ENCODE assay signal across 14 cellular contexts in genomic region chr6:6993503-6994237, GRCh38.
DNase-seq lines count a peak whose midpoint lies in the region; ATAC-seq and TF ChIP-seq lines count a peak whose summit lies in the region.
"Had no signal": no experiment of that assay in that cellular context is flagged by ENCODE, and none has a peak within 500 bp of the region (broad histone marks: within the 10 kb centered on the region; RNA-seq: fewer than 3 reads in every experiment).

No MANE protein-coding gene starts in this region.

- H2BK120ac ChIP-seq in mesenchymal stem cell (ENCODE audit: low read depth, low read length) = no peak overlapping the region

- no peak for ATAC-seq in activated CD8-positive, alpha-beta T cell treated with anti-CD3 and anti-CD28 coated beads, Interleukin-2, amount 10 ng/mL, durations not matched to agents 7 days and 5 days
- ATAC-seq: CD8-positive, alpha-beta T cell had no signal

- no peak overlapping the region for H3K23ac ChIP-seq in mesenchymal stem cell (ENCODE audit: low read length in 2 of 2)

- no peak overlapping the region for H3K9ac ChIP-seq in mesenchymal stem cell (ENCODE audit: low read length)
- H3K9ac ChIP-seq: GM23248 had no signal

- 63 to 77% methylated on average over 4 of the region's 4 CpGs for WGBS in esophagus squamous epithelium, 2 donors
- no CpG with 5 or more reads among the region's 4 CpGs for WGBS in mesenchymal stem cell

- no peak overlapping the region for H4K8ac ChIP-seq in mesenchymal stem cell (ENCODE audit: low read length)

- intact Hi-C loops in esophagus squamous epithelium (cut with DNase I) = no loop called here

- H3K36me3 ChIP-seq in esophagus squamous epithelium = no peaks in the 10 kb centered on the region
- no peaks in the 10 kb centered on the region for H3K36me3 ChIP-seq in mesenchymal stem cell (ENCODE audit: control insufficient read depth in 1 of 2, insufficient read depth in 2 of 2, low read depth in 1 of 2, low read length in 2 of 2)

- H3K27ac Mint-ChIP-seq in type B pancreatic cell = peak overlapping the region; percentile 26
- H3K27ac Mint-ChIP-seq in activated CD8-positive, alpha-beta T cell treated with anti-CD3 and anti-CD28 coated beads, Interleukin-2, amount 10 ng/mL, durations not matched to agents 7 days and 5 days = no peak overlapping the region
- H3K27ac Mint-ChIP-seq: CD8-positive, alpha-beta T cell; IgD-negative memory B cell had no signal

- H2BK12ac ChIP-seq in mesenchymal stem cell (ENCODE audit: low read length in 2 of 2) = no peak overlapping the region

- TF ChIP-seq CTCF in esophagus squamous epithelium (IDR thresholded peaks at IDR 0.05) = no peak
- no peak for TF ChIP-seq CTCF in type B pancreatic cell (conservative IDR thresholded peaks at IDR 0.05)

- H3K4me3 ChIP-seq in esophagus squamous epithelium = no peak overlapping the region
- H3K4me3 ChIP-seq in mesenchymal stem cell (ENCODE audit: insufficient read depth in 1 of 2, low read depth in 1 of 2, low read length in 2 of 2) = no peak overlapping the region
- H3K4me3 ChIP-seq: GM23248 had no signal

- no peak overlapping the region for H3K4ac ChIP-seq in mesenchymal stem cell (ENCODE audit: low read depth in 1 of 2, low read length in 2 of 2)

- H2AK5ac ChIP-seq in mesenchymal stem cell (ENCODE audit: low read length, severe bottlenecking) = no peak overlapping the region

- no peak overlapping the region for H2BK5ac ChIP-seq in mesenchymal stem cell (ENCODE audit: low read depth, low read length, poor library complexity, severe bottlenecking)

- no peak overlapping the region for H3K14ac ChIP-seq in mesenchymal stem cell (ENCODE audit: low read length in 2 of 2)

- no peak overlapping the region for H2BK15ac ChIP-seq in mesenchymal stem cell (ENCODE audit: low read depth, poor library complexity, severe bottlenecking)

- no peak for TF ChIP-seq POLR2A in esophagus squamous epithelium (IDR thresholded peaks at IDR 0.05)

- H3K27ac ChIP-seq in esophagus squamous epithelium (peak overlapping the region; percentile 40 to 72 (median 62)), mesenchymal stem cell (ENCODE audit: low read length, poor library complexity, severe bottlenecking) (no peak overlapping the region)
- H3K27ac ChIP-seq: GM23248 had no signal

- POLR2A ChIA-PET in activated CD8-positive, alpha-beta T cell treated with anti-CD3 and anti-CD28 coated beads, Interleukin-2, amount 10 ng/mL, durations not matched to agents 7 days and 5 days (lab: Charles Lee) = no interaction called here

- H3K4me1 ChIP-seq in esophagus squamous epithelium = peaks cover 0 to 19% (median 3%) of the 10 kb centered on the region in 3 donors
- H3K4me1 ChIP-seq in mesenchymal stem cell (ENCODE audit: control insufficient read depth, insufficient read depth, low read depth, low read length) = no peaks in the 10 kb centered on the region

- H3K18ac ChIP-seq in mesenchymal stem cell (ENCODE audit: low read depth in 1 of 2, low read length in 2 of 2) = peak overlapping the region in 1 of 2 experiments; percentile 34

- DNase-seq in amniotic epithelial cell (ENCODE audit: low read depth) (peak; percentile 64), esophagus squamous epithelium (lab: John Stamatoyannopoulos, UW) (no peak), mesenchymal stem cell (peak; percentile 32), type B pancreatic cell (ENCODE audit: extremely low spot score, unreplicated experiment) (no peak), NCI-H1092 treated with DMSO at 0.1 percent for 48 hours (lab: John Stamatoyannopoulos, UW) (no peak), NCI-H1694 (lab: John Stamatoyannopoulos, UW) (no peak)
- no peak for DNase-seq in activated CD8-positive, alpha-beta T cell treated with anti-CD3 and anti-CD28 coated beads, Interleukin-2, amount 10 ng/mL, durations not matched to agents 7 days and 5 days
- DNase-seq: CD8-positive, alpha-beta T cell; DMS79 treated with DMSO at 0.1 percent for 48 hours; GM23248; NCI-H146; NCI-H82; SHP77 treated with DMSO at 0.1 percent for 48 hours had no signal

- H3K9me3 Mint-ChIP-seq in type B pancreatic cell = no peaks in the 10 kb centered on the region
- no peaks in the 10 kb centered on the region for H3K9me3 Mint-ChIP-seq in activated CD8-positive, alpha-beta T cell treated with anti-CD3 and anti-CD28 coated beads, Interleukin-2, amount 10 ng/mL, durations not matched to agents 7 days and 5 days (ENCODE audit: insufficient read depth)
- H3K9me3 Mint-ChIP-seq: CD8-positive, alpha-beta T cell had no signal

- no peak overlapping the region for H3K4me2 ChIP-seq in mesenchymal stem cell (ENCODE audit: low read length, poor library complexity, severe bottlenecking)

- CTCF ChIA-PET in activated CD8-positive, alpha-beta T cell treated with anti-CD3 and anti-CD28 coated beads, Interleukin-2, amount 10 ng/mL, durations not matched to agents 7 days and 5 days (lab: Charles Lee) = no interaction called here

- H3K4me3 Mint-ChIP-seq in type B pancreatic cell = no peak overlapping the region
- H3K4me3 Mint-ChIP-seq in activated CD8-positive, alpha-beta T cell treated with anti-CD3 and anti-CD28 coated beads, Interleukin-2, amount 10 ng/mL, durations not matched to agents 7 days and 5 days = no peak overlapping the region
- H3K4me3 Mint-ChIP-seq: CD8-positive, alpha-beta T cell; IgD-negative memory B cell had no signal

- no peaks in the 10 kb centered on the region for H3K36me3 Mint-ChIP-seq in type B pancreatic cell
- no peaks in the 10 kb centered on the region for H3K36me3 Mint-ChIP-seq in activated CD8-positive, alpha-beta T cell treated with anti-CD3 and anti-CD28 coated beads, Interleukin-2, amount 10 ng/mL, durations not matched to agents 7 days and 5 days (ENCODE audit: low read depth)
- H3K36me3 Mint-ChIP-seq: CD8-positive, alpha-beta T cell; IgD-negative memory B cell had no signal

- H3K27me3 ChIP-seq in esophagus squamous epithelium (no peaks in the 10 kb centered on the region), mesenchymal stem cell (ENCODE audit: control insufficient read depth in 1 of 2, insufficient read depth in 1 of 2, low read length in 2 of 2) (no peaks in the 10 kb centered on the region)

- H2AFZ ChIP-seq in mesenchymal stem cell (ENCODE audit: low read depth, low read length) = no peak overlapping the region
- H2AFZ ChIP-seq: GM23248 had no signal

- peaks cover 6% of the 10 kb centered on the region for H3K4me1 Mint-ChIP-seq in type B pancreatic cell (ENCODE audit: unreplicated experiment)
- H3K4me1 Mint-ChIP-seq in activated CD8-positive, alpha-beta T cell treated with anti-CD3 and anti-CD28 coated beads, Interleukin-2, amount 10 ng/mL, durations not matched to agents 7 days and 5 days (ENCODE audit: low read depth) = no peaks in the 10 kb centered on the region
- H3K4me1 Mint-ChIP-seq: IgD-negative memory B cell had no signal

- no peak overlapping the region for H4K91ac ChIP-seq in mesenchymal stem cell (ENCODE audit: low read length)

- H3K27me3 Mint-ChIP-seq in type B pancreatic cell = no peaks in the 10 kb centered on the region
- H3K27me3 Mint-ChIP-seq in activated CD8-positive, alpha-beta T cell treated with anti-CD3 and anti-CD28 coated beads, Interleukin-2, amount 10 ng/mL, durations not matched to agents 7 days and 5 days (ENCODE audit: low read depth) = peaks cover 6% of the 10 kb centered on the region
- H3K27me3 Mint-ChIP-seq: IgD-negative memory B cell had no signal

- H3K9me3 ChIP-seq in esophagus squamous epithelium (no peaks in the 10 kb centered on the region), mesenchymal stem cell (ENCODE audit: control insufficient read depth, low read length) (no peaks in the 10 kb centered on the region)

- H3K79me1 ChIP-seq in mesenchymal stem cell (replicated peaks; ENCODE audit: low read length, poor library complexity, severe bottlenecking) = no peaks in the 10 kb centered on the region

Comparison
In these comparisons a context has a peak if more than half of its experiments do, and no peak if none do; other contexts are left out.
1. DNase-seq: peak in amniotic epithelial cell (single experiment) and mesenchymal stem cell (single experiment); none in esophagus squamous epithelium (single experiment), type B pancreatic cell (single experiment), NCI-H1092 treated with DMSO at 0.1 percent for 48 hours (single experiment), NCI-H1694 (single experiment) and activated CD8-positive, alpha-beta T cell treated with anti-CD3 and anti-CD28 coated beads, Interleukin-2, amount 10 ng/mL, durations not matched to agents 7 days and 5 days (single experiment).